Comparison of ENCODE assay signal across 1 cellular context in the genomic region with DNA sequence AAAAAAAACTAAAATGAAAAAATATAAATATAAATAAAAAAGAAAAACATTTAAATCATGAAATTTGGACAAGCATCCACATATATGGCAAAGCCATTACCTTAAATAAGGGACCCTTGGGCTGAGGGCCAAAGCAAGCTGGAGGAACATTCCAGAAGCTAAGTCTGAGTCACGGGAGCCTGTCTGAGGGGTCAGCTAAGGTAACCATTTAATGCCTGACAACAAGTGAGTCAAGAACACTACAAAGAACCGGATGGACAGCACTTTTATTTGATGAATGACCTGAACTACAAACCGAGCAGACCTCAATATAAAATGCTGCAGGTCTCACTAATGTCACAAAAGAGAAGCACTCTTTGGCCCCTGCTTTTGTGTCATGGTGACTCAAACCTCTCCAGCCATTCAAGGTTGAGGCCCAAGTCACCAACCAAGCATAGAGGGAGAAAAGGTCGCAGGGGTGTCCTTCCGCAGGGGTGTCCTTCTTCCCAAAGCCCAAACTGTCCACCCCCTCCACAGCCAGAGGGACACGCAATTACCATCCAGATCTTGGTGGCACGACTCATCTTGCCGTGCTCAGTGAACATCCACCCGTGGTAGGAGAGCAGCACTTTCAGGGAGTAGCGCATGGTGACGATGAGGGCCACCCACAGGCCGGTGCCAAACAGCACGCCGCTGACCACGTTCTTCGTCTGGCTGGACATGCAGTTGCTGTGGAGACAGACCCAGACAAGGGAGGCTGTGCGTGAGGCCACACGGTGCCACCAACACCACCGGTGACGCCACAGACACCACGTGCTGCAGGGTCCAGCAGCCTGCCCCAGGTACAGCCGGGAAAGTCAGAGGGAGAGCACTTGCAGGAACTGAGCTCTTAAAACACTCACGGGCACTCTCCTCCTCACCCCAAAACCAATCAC.
TF ChIP-seq lines count a peak whose summit lies in the region.

No MANE protein-coding gene starts in this region.

TF ChIP-seq in IMR-90, 13 proteins besides CTCF, POLR2A, EP300 and RAD21:
- TF ChIP-seq MXI1 (IDR thresholded peaks at IDR 0.05; ENCODE audit: borderline replicate concordance, low read depth, low read length) (no peak), RFX5 (IDR thresholded peaks at IDR 0.05; ENCODE audit: low read depth, low read length) (peak; percentile 94), FOS (IDR thresholded peaks at IDR 0.05; ENCODE audit: low read depth, low read length) (peak; percentile 40; the same call in 1 of the 2 replicates), MAZ (IDR thresholded peaks at IDR 0.05; ENCODE audit: borderline replicate concordance, low read depth, low read length) (no peak), BHLHE40 (IDR thresholded peaks at IDR 0.05; ENCODE audit: low read depth, low read length) (peak; percentile 68; the same call in 1 of the 2 replicates)
- TF ChIP-seq, protein P1, sequence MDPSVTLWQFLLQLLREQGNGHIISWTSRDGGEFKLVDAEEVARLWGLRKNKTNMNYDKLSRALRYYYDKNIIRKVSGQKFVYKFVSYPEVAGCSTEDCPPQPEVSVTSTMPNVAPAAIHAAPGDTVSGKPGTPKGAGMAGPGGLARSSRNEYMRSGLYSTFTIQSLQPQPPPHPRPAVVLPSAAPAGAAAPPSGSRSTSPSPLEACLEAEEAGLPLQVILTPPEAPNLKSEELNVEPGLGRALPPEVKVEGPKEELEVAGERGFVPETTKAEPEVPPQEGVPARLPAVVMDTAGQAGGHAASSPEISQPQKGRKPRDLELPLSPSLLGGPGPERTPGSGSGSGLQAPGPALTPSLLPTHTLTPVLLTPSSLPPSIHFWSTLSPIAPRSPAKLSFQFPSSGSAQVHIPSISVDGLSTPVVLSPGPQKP (IDR thresholded peaks at IDR 0.05; ENCODE audit: borderline replicate concordance, low read depth, low read length) = no peak
TF ChIP-seq in IMR-90: peak in this region for 3.
